In genomic region chr16:20331635-20332034, GRCh38 we compare ENCODE assay signal across 11 cellular contexts. TPM values are rescaled to one million over a fixed set of nuclear protein-coding genes. Genes with fewer than 3 reads are reported as not detected.
"Had no signal": no experiment of that assay in that cellular context is flagged by ENCODE, and none has a peak within 500 bp of the region (broad histone marks: within the 10 kb centered on the region; RNA-seq: fewer than 3 reads in every experiment).

No MANE protein-coding gene starts in this region.

- H3K4me3 ChIP-seq: K562 had no signal

- H3K27ac ChIP-seq: HL-60, KMS-11 had no signal

- FAIRE-seq: HepG2, HTR-8/SVneo, K562 had no signal

- ATAC-seq: HepG2, K562 had no signal

- DNase-seq: IMR-90, KBM-7, KG1 had no signal

RNA-seq across cellular contexts. Expression of gene GP2, which starts 4.3 kb away (rescaled TPM):
- total RNA-seq: HT-29, HT1080, IMR-90 had no signal
- polyA plus RNA-seq: IgD-negative memory B cell, IMR-90, K562 had no signal

RNA-seq across cellular contexts. Expression of gene UMOD, which starts 20.9 kb away (rescaled TPM):
- total RNA-seq: HepG2, HT-29, HT1080, IMR-90, K562 had no signal
- polyA plus RNA-seq: HepG2, IgD-negative memory B cell, IMR-90, K562 had no signal
